1 cellular context compared by ENCODE assay signal in the genomic region with DNA sequence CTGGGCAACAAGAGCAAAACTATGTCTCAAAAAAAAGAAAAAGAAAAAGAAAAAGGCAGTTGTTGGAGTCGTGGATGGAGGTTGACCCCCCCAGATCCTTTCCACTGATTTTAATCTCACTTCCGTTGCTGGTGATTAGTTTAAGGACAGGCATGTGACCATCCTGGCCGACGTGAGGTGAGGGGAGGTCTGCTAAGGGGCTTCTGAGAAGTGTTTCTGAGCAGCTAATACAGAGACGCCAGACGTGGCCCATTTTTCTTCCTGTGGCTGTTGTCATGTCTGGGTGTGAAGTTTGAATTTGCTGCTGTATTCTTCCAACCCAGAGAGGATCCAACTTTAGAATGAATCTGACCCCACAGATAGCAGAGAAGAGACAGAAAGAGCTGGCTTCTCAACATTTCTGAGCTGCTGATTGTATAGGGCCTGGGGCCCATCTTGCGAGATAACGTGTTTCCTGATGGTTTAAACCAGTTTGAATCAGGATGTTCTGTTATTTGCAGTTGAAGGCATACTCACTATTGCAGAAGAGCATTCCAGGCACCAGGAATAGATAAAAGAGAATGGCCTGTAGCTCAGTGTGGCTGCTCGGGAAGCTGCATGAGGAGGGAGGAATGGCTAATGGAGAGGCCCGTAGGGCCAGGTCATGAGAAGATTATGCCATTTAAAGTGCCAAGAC.
TF ChIP-seq lines count a peak whose summit lies in the region.

No MANE protein-coding gene starts in this region.

TF ChIP-seq in SK-N-SH, 30 proteins besides CTCF, POLR2A, EP300 and RAD21:
- peak; percentile 36 for TF ChIP-seq GATA2 (CRISPR knock-in tag; IDR thresholded peaks at IDR 0.05)
- TF ChIP-seq CHD2 (IDR thresholded peaks at IDR 0.05; ENCODE audit: low read length, partially characterized antibody) = no peak
